Comparison of ENCODE assay signal across 1 cellular context in genomic region chr1:101137144-101138126, GRCh38.
TF ChIP-seq lines count a peak whose summit lies in the region.

No MANE protein-coding gene starts in this region.

TF ChIP-seq in K562, 482 proteins besides CTCF, POLR2A, EP300 and RAD21 (continued from another document):
- TF ChIP-seq KDM2B (CRISPR knock-in tag; IDR thresholded peaks at IDR 0.05) (no peak), SIRT6 (IDR thresholded peaks at IDR 0.05; ENCODE audit: low read depth, low read length) (no peak), HDAC1 (IDR thresholded peaks at IDR 0.05) (no peak)
